Comparison of ENCODE assay signal across 30 cellular contexts in the genomic region with DNA sequence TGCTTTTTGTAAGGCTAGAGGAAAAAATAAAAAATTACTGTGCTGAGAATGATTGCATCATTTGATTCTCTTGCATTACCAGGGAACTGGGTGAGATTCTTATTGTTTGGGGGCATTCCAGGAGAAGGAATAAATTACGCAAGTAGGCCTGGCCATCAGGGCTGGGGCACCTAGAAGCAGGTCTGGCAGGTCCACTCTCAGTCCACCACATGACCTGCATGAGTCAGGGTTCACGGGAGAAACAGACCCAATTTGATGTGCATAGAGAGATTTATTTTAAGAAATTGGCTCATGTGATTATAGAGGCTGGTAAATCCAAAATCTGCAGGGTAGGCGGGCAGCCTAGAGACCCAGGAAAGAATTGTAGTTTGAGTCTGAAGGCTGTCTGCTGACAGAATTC.
"Had no signal": no experiment of that assay in that cellular context is flagged by ENCODE, and none has a peak within 500 bp of the region (broad histone marks: within the 10 kb centered on the region; RNA-seq: fewer than 3 reads in every experiment).

No MANE protein-coding gene starts in this region.

- H3K27ac ChIP-seq: left lung, lower lobe of right lung, pancreas, prostate gland, right atrium auricular region, skin epidermis, stomach, testis, thyroid gland, upper lobe of right lung had no signal

- H3K9me3 ChIP-seq: lower lobe of right lung, pancreas, prostate gland, right atrium auricular region, stomach, testis, thyroid gland, upper lobe of right lung had no signal

- H3K4me3 ChIP-seq: left lung, lower lobe of right lung, pancreas, prostate gland, right atrium auricular region, skin epidermis, stomach, testis, thyroid gland, upper lobe of right lung had no signal

- H3K36me3 Mint-ChIP-seq: immature natural killer cell; stimulated activated naive B cell treated with anti-CD40 and anti-IgM and Interleukin-4, amounts not matched to agents 10 μg/mL and 1 μg/mL and 100 μg/mL, for 72 hours had no signal

- H3K27me3 ChIP-seq: left lung, pancreas, right atrium auricular region, stomach, testis, thyroid gland, upper lobe of right lung had no signal

- H3K27ac Mint-ChIP-seq: immature natural killer cell; naive thymus-derived CD8-positive, alpha-beta T cell; nephron; stimulated activated naive B cell treated with anti-CD40 and anti-IgM and Interleukin-4, amounts not matched to agents 10 μg/mL and 1 μg/mL and 100 μg/mL, for 72 hours had no signal

- H3K36me3 ChIP-seq: left lung, lower lobe of right lung, pancreas, prostate gland, right atrium auricular region, stomach, thyroid gland, upper lobe of right lung had no signal

- H3K4me3 Mint-ChIP-seq: immature natural killer cell; naive thymus-derived CD8-positive, alpha-beta T cell; nephron; neural crest cell; stimulated activated naive B cell treated with anti-CD40 and anti-IgM and Interleukin-4, amounts not matched to agents 10 μg/mL and 1 μg/mL and 100 μg/mL, for 72 hours had no signal

- H3K4me1 ChIP-seq: left lung, lower lobe of right lung, prostate gland, right atrium auricular region, stomach, testis, thyroid gland, upper lobe of right lung had no signal

- ATAC-seq: left colon; left lung; lower lobe of right lung; naive thymus-derived CD8-positive, alpha-beta T cell; pancreas; sciatic nerve; stimulated activated naive B cell treated with anti-CD40 and anti-IgM and Interleukin-4, amounts not matched to agents 10 μg/mL and 1 μg/mL and 100 μg/mL, for 72 hours; stimulated activated naive CD8-positive, alpha-beta T cell treated with anti-CD3 and anti-CD28 coated beads, Interleukin-15, Interleukin-2, amounts not matched to agents 100 U/mL and 50 U/mL, for 24 hours; upper lobe of right lung had no signal

- H3K4me1 Mint-ChIP-seq: immature natural killer cell; naive thymus-derived CD8-positive, alpha-beta T cell; nephron; neural crest cell; stimulated activated naive B cell treated with anti-CD40 and anti-IgM and Interleukin-4, amounts not matched to agents 10 μg/mL and 1 μg/mL and 100 μg/mL, for 72 hours had no signal

- FAIRE-seq: islet of Langerhans, kidney, pancreas, urothelium cell line had no signal

- DNase-seq: hypothalamus; immature natural killer cell; kidney; left colon; left lung; lower lobe of right lung; mammary epithelial cell; mesenchymal stem cell; naive thymus-derived CD8-positive, alpha-beta T cell; nucleus accumbens; pancreas; posterior cingulate gyrus; stimulated activated CD4-positive, alpha-beta T cell treated with anti-CD3 and anti-CD28 coated beads, Interleukin-12 subunit alpha, Interleukin-12 subunit beta, amount 100 ng/mL, for 4 hours; stimulated activated CD4-positive, alpha-beta T cell treated with anti-CD3 and anti-CD28 coated beads, Interleukin-15, amount 100 ng/mL, for 24 hours; stimulated activated CD4-positive, alpha-beta T cell treated with anti-CD3 and anti-CD28 coated beads, Interleukin-2, amount 100 ng/mL, for 24 hours; stimulated activated CD4-positive, alpha-beta T cell treated with anti-CD3 and anti-CD28 coated beads, Interleukin-4, amount 100 ng/mL, for 1 hour; stimulated activated naive B cell treated with anti-CD40 and anti-IgM and Interleukin-4, amounts not matched to agents 10 μg/mL and 1 μg/mL and 100 μg/mL, for 72 hours; stimulated activated naive CD8-positive, alpha-beta T cell treated with anti-CD3 and anti-CD28 coated beads, Interleukin-15, Interleukin-2, amounts not matched to agents 100 U/mL and 50 U/mL, for 24 hours; stomach; testis; thyroid gland; upper lobe of right lung had no signal

- H3K9me3 Mint-ChIP-seq: nephron had no signal
